ENCODE assay signal across 18 cellular contexts in the genomic region with DNA sequence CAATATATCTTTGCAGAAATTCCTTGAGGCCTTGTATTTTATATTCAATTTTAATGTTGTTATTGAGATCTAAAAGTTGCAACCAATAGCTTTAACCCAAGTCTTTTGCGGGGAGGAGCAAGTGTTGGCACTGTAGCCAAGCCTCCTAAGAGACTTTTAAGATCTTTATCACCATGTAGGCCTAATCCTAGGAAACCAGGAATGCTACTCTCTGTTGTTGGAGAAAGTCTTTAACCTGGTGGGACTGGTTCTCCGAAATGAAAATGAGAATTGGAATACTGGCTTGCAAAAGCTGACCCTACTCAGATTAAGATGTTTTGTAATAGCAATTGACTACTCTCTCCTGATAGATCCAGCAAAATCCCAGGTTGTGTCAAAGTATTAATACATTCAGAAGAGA. TPM values are rescaled to one million over a fixed set of nuclear protein-coding genes. Genes with fewer than 3 reads are reported as not detected.
DNase-seq lines count a peak whose midpoint lies in the region; ATAC-seq and TF ChIP-seq lines count a peak whose summit lies in the region.
"Had no signal": no experiment of that assay in that cellular context is flagged by ENCODE, and none has a peak within 500 bp of the region (broad histone marks: within the 10 kb centered on the region; RNA-seq: fewer than 3 reads in every experiment).

No MANE protein-coding gene starts in this region.

- H4K91ac ChIP-seq in IMR-90 (ENCODE audit: insufficient read depth, low read depth, low read length): no peak overlapping the region
- no peak overlapping the region for H4K91ac ChIP-seq in mesenchymal stem cell (ENCODE audit: low read length)

- dilution Hi-C loops in IMR-90 (cut with HindIII; ENCODE audit: low sequenced_read_pairs, unreplicated experiment): no loop called here

- H3K4ac ChIP-seq in IMR-90 (ENCODE audit: low read depth, low read length): peak overlapping the region; percentile 36; the same call in 1 of the 2 replicates
- H3K4ac ChIP-seq in mesenchymal stem cell (ENCODE audit: low read depth in 1 of 2, low read length in 2 of 2): no peak overlapping the region

- no peak overlapping the region for H2BK12ac ChIP-seq in mesenchymal stem cell (ENCODE audit: low read length in 2 of 2)

- H3K18ac ChIP-seq in IMR-90 (ENCODE audit: low read depth, low read length) (no peak overlapping the region; the same call in 1 of the 2 replicates), mesenchymal stem cell (ENCODE audit: low read depth in 1 of 2, low read length in 2 of 2) (no peak overlapping the region)

- TF ChIP-seq EP300 in SK-N-SH (IDR thresholded peaks at IDR 0.05; ENCODE audit: borderline replicate concordance in 1 of 2, low read depth in 1 of 2, low read length in 1 of 2): no peak

- H3K9ac ChIP-seq in SK-N-SH: no peak overlapping the region
- no peak overlapping the region for H3K9ac ChIP-seq in IMR-90 (ENCODE audit: low read depth, low read length)
- no peak overlapping the region for H3K9ac ChIP-seq in mesenchymal stem cell (ENCODE audit: low read length)
- H3K9ac ChIP-seq: BLaER1 had no signal

- POLR2A ChIA-PET in SK-N-SH (lab: Yijun Ruan, JAX) (no interaction called here), IMR-90 (lab: Charles Lee; ENCODE audit: unreplicated experiment) (no interaction called here)

- H2BK120ac ChIP-seq in IMR-90 (ENCODE audit: low read depth, low read length) (peak overlapping the region; percentile 61; the same call in 1 of the 2 replicates), mesenchymal stem cell (ENCODE audit: low read depth, low read length) (no peak overlapping the region)

- no peaks in the 10 kb centered on the region for H3K79me2 ChIP-seq in SK-N-SH (ENCODE audit: insufficient read depth)

- TF ChIP-seq RAD21 in SK-N-SH (IDR thresholded peaks at IDR 0.05; ENCODE audit: low read length) (no peak), IMR-90 (IDR thresholded peaks at IDR 0.05; ENCODE audit: low read length) (no peak)

- peak overlapping the region; percentile 90; the same call in 2 of the 3 replicates for H2BK15ac ChIP-seq in IMR-90 (ENCODE audit: low read depth, low read length)
- H2BK15ac ChIP-seq in mesenchymal stem cell (ENCODE audit: low read depth, poor library complexity, severe bottlenecking): no peak overlapping the region

- H3K36me3 ChIP-seq in SK-N-SH (replicated peaks in 1 of 2; ENCODE audit: control insufficient read depth in 1 of 2, insufficient read depth in 2 of 2, low read length in 1 of 2) (no peaks in the 10 kb centered on the region), IMR-90 (ENCODE audit: control insufficient read depth, insufficient read depth, low read length) (no peaks in the 10 kb centered on the region), mesenchymal stem cell (ENCODE audit: control insufficient read depth in 1 of 2, insufficient read depth in 2 of 2, low read depth in 1 of 2, low read length in 2 of 2) (no peaks in the 10 kb centered on the region), right lobe of liver (no peaks in the 10 kb centered on the region)
- H3K36me3 ChIP-seq: BLaER1 had no signal

- H3K4me1 ChIP-seq in SK-N-SH (ENCODE audit: control insufficient read depth in 1 of 2, insufficient read depth in 2 of 2, low read depth in 1 of 2, low read length in 1 of 2) (peaks cover 0 to 55% of the 10 kb centered on the region in 2 experiments; a peak in 2 of 4 replicates), IMR-90 (ENCODE audit: control insufficient read depth, insufficient read depth, low read length) (peaks cover 24% of the 10 kb centered on the region), mesenchymal stem cell (ENCODE audit: control insufficient read depth, insufficient read depth, low read depth, low read length) (peaks cover 9% of the 10 kb centered on the region), right lobe of liver (no peaks in the 10 kb centered on the region)
- H3K4me1 ChIP-seq: BLaER1 had no signal

- 0 out of 2 replicates have a peak overlapping the region, but pooled peaks have one; percentile 18 for H3K4me2 ChIP-seq in SK-N-SH
- no peak overlapping the region for H3K4me2 ChIP-seq in IMR-90 (ENCODE audit: low read depth, low read length)
- H3K4me2 ChIP-seq in mesenchymal stem cell (ENCODE audit: low read length, poor library complexity, severe bottlenecking): no peak overlapping the region
- H3K4me2 ChIP-seq: BLaER1 had no signal

- H3K27me3 ChIP-seq in SK-N-SH (ENCODE audit: insufficient read depth) (no peaks in the 10 kb centered on the region), IMR-90 (ENCODE audit: control insufficient read depth, insufficient read depth, low read length) (no peaks in the 10 kb centered on the region), mesenchymal stem cell (ENCODE audit: control insufficient read depth in 1 of 2, insufficient read depth in 1 of 2, low read length in 2 of 2) (no peaks in the 10 kb centered on the region), right lobe of liver (no peaks in the 10 kb centered on the region)
- H3K27me3 ChIP-seq: BLaER1 had no signal

- in situ Hi-C loops in IMR-90 (cut with MboI; ENCODE audit: low sequenced_read_pairs): no loop called here

- H3F3A ChIP-seq in SK-N-SH (replicated peaks; ENCODE audit: insufficient read depth): peaks cover 36% of the 10 kb centered on the region

- no peaks in the 10 kb centered on the region for H3K9me2 ChIP-seq in SK-N-SH

- CTCF ChIA-PET in SK-N-SH (lab: Yijun Ruan, JAX) (interaction anchor here (1.5 kb wide), 1 partner anchor 8 kb away, joined by 3 read pairs; no protein-coding TSS in a partner anchor), IMR-90 (lab: Yijun Ruan, JAX) (no interaction called here)

- H2AFZ ChIP-seq in SK-N-SH (ENCODE audit: low read depth) (no peak overlapping the region), IMR-90 (replicated peaks; ENCODE audit: low read length, poor library complexity) (no peak overlapping the region), mesenchymal stem cell (ENCODE audit: low read depth, low read length) (no peak overlapping the region)

- intact Hi-C loops in IMR-90 (cut with micrococcal nuclease) (loop anchor here (5.0 kb wide), 1 partner anchor 51 kb away; no protein-coding TSS in a partner anchor), right lobe of liver (cut with DNase I) (no loop called here)

- no peak for ATAC-seq in SK-N-SH treated with all-trans-retinoic acid at 6 μM for 48 hours
- ATAC-seq in IMR-90 (ENCODE audit: low read depth): no peak
- ATAC-seq in HG03135 (IDR thresholded peaks at IDR 0.05; ENCODE audit: unreplicated experiment): no peak
- no peak for ATAC-seq in right lobe of liver
- ATAC-seq: CD8-positive, alpha-beta T cell had no signal

- peaks cover 21% of the 10 kb centered on the region for H3K9me1 ChIP-seq in IMR-90 (ENCODE audit: insufficient read depth, low read length)

- H4K20me1 ChIP-seq in SK-N-SH (ENCODE audit: insufficient read depth) (no peaks in the 10 kb centered on the region), IMR-90 (ENCODE audit: insufficient read depth, low read length) (no peaks in the 10 kb centered on the region)
- H4K20me1 ChIP-seq: BLaER1 had no signal

- H2AK9ac ChIP-seq in IMR-90 (replicated peaks; ENCODE audit: low read depth, low read length, poor library complexity): no peak overlapping the region

- WGBS in SK-N-SH (ENCODE audit: low lambda C conversion rate): 68% methylated on average over 2 of the region's 2 CpGs
- WGBS in IMR-90 (ENCODE audit: extremely low coverage in 2 of 2, insufficient read length in 1 of 2), 2 experiments: no CpG with 5 or more reads among the region's 2 CpGs
- WGBS in mesenchymal stem cell: 94% methylated on average over 2 of the region's 2 CpGs
- 85% methylated on average over 2 of the region's 2 CpGs for WGBS in right lobe of liver (ENCODE audit: insufficient coverage, low coverage, low lambda C conversion rate, missing lambda C conversion rate)

- peaks cover 12 to 34% of the 10 kb centered on the region in 2 experiments for H3K79me1 ChIP-seq in IMR-90 (ENCODE audit: low read depth in 1 of 2, low read length in 2 of 2)
- peaks cover 1% of the 10 kb centered on the region for H3K79me1 ChIP-seq in mesenchymal stem cell (replicated peaks; ENCODE audit: low read length, poor library complexity, severe bottlenecking)

- H3K4me3 ChIP-seq in SK-N-SH (ENCODE audit: low read depth in 2 of 2, low read length in 1 of 2) (no peak overlapping the region), IMR-90 (ENCODE audit: insufficient read depth, low read depth, low read length) (no peak overlapping the region), mesenchymal stem cell (ENCODE audit: insufficient read depth in 1 of 2, low read depth in 1 of 2, low read length in 2 of 2) (no peak overlapping the region), right lobe of liver (no peak overlapping the region), foreskin fibroblast (ENCODE audit: low read depth in 1 of 2, low read length in 2 of 2) (no peak overlapping the region)
- H3K4me3 ChIP-seq: BLaER1 had no signal

- DNase-seq in SK-N-SH: no peak
- DNase-seq in EH (ENCODE audit: low read depth): peak; percentile 11
- no peak for DNase-seq in IMR-90
- no peak for DNase-seq in mesenchymal stem cell
- DNase-seq in right lobe of liver: no peak
- DNase-seq in foreskin fibroblast: no peak
- DNase-seq: CD4-positive, CD25-positive, alpha-beta regulatory T cell; CD8-positive, alpha-beta T cell; DMS53; DMS79 treated with DMSO at 0.1 percent for 48 hours; GOT3; H7; HCEC 1CT had no signal

- H3K27ac ChIP-seq in SK-N-SH (ENCODE audit: low read depth in 2 of 2, low read length in 1 of 2) (peak overlapping the region in 1 of 2 experiments; percentile 96; a peak in 2 of 4 replicates), IMR-90 (ENCODE audit: insufficient read depth, low read length) (no peak overlapping the region), mesenchymal stem cell (ENCODE audit: low read length, poor library complexity, severe bottlenecking) (no peak overlapping the region), right lobe of liver (no peak overlapping the region)
- H3K27ac ChIP-seq: 22Rv1, BLaER1, C4-2B had no signal

- TF ChIP-seq POLR2A in IMR-90 (IDR thresholded peaks at IDR 0.05; ENCODE audit: low read depth, low read length) (no peak), right lobe of liver (IDR thresholded peaks at IDR 0.05) (no peak)

- H4K5ac ChIP-seq in IMR-90 (ENCODE audit: low read depth, low read length): no peak overlapping the region

- no peak overlapping the region for H3K14ac ChIP-seq in IMR-90 (replicated peaks; ENCODE audit: low read depth, low read length)
- no peak overlapping the region for H3K14ac ChIP-seq in mesenchymal stem cell (ENCODE audit: low read length in 2 of 2)

- TF ChIP-seq CTCF in SK-N-SH (IDR thresholded peaks at IDR 0.05) (no peak), IMR-90 (conservative IDR thresholded peaks at IDR 0.05; ENCODE audit: low read depth, low read length) (no peak), right lobe of liver (IDR thresholded peaks at IDR 0.05) (no peak), foreskin fibroblast (IDR thresholded peaks at IDR 0.05; ENCODE audit: low read depth, low read length) (no peak)

- H4K8ac ChIP-seq in IMR-90 (ENCODE audit: low read depth in 2 of 2, low read length in 2 of 2): no peak overlapping the region
- no peak overlapping the region for H4K8ac ChIP-seq in mesenchymal stem cell (ENCODE audit: low read length)

- no peak overlapping the region for H3K56ac ChIP-seq in IMR-90 (ENCODE audit: extremely low read depth, insufficient read depth, low read length)

- peak overlapping the region; percentile 65; the same call in 1 of the 2 replicates for H2BK20ac ChIP-seq in IMR-90 (ENCODE audit: low read depth, low read length)

- no peak overlapping the region for H2BK5ac ChIP-seq in IMR-90 (ENCODE audit: low read depth, low read length, poor library complexity, severe bottlenecking)
- H2BK5ac ChIP-seq in mesenchymal stem cell (ENCODE audit: low read depth, low read length, poor library complexity, severe bottlenecking): no peak overlapping the region

- H2AK5ac ChIP-seq in IMR-90 (ENCODE audit: low read depth, low read length) (0 out of 2 replicates have a peak overlapping the region, but pooled peaks have one; percentile 26), mesenchymal stem cell (ENCODE audit: low read length, severe bottlenecking) (peak overlapping the region; percentile 13)

- H3K23ac ChIP-seq in IMR-90 (ENCODE audit: low read depth, low read length) (no peak overlapping the region), mesenchymal stem cell (ENCODE audit: low read length in 2 of 2) (no peak overlapping the region)

- BruUV-seq in IMR-90 (replicated peaks; lab: Mats Ljungman, UMichigan): no TSS peak

- H3K9me3 ChIP-seq in SK-N-SH: no peaks in the 10 kb centered on the region
- H3K9me3 ChIP-seq in IMR-90 (ENCODE audit: control insufficient read depth, insufficient read depth, low read length): no peaks in the 10 kb centered on the region
- no peaks in the 10 kb centered on the region for H3K9me3 ChIP-seq in mesenchymal stem cell (ENCODE audit: control insufficient read depth, low read length)
- no peaks in the 10 kb centered on the region for H3K9me3 ChIP-seq in right lobe of liver
- H3K9me3 ChIP-seq: BLaER1 had no signal

RNA-seq across cellular contexts. Expression of a gene that starts 25.8 kb away (rescaled TPM):
- polyA plus RNA-seq in SK-N-SH (2012; rRNA removed) (1.6 and 1.9 TPM in 2 replicates), IMR-90 (2012; rRNA removed) (0.91 and 0.95 TPM in 2 replicates)
- 1.7 and 1.9 TPM in 2 replicates for polyA plus RNA-seq in SK-N-SH (2012; cell fraction: cytosol; rRNA removed)
- 2.6 and 4.5 TPM in 2 replicates for polyA plus RNA-seq in SK-N-SH (2012; cell fraction: nucleus; rRNA removed)
- total RNA-seq in IMR-90 (2012; rRNA removed) (2.5 and 2.7 TPM in 2 replicates), right lobe of liver (under 1 TPM in 3 of 6 experiments, not detected in 3; 0.04 to 0.87 (median 0.04) TPM)
- 0.34 and 0.49 TPM in 2 replicates for polyA plus RNA-seq in IMR-90 (2012; cell fraction: cytosol; rRNA removed)
- polyA plus RNA-seq in IMR-90 (2012; cell fraction: nucleus; rRNA removed; ENCODE audit: low replicate concordance): 0.65 and 2.8 TPM in 2 replicates
- 1.6 TPM for polyA plus RNA-seq in mesenchymal stem cell (2013, experiment 1 of 2)
- 1.7 TPM for polyA plus RNA-seq in mesenchymal stem cell (2013, experiment 2 of 2)
- total RNA-seq: CD4-positive, CD25-positive, alpha-beta regulatory T cell; CD8-positive, alpha-beta T cell had no signal
- polyA plus RNA-seq: CD4-positive, CD25-positive, alpha-beta regulatory T cell had no signal

RNA-seq across cellular contexts. Expression of a gene that starts 60.0 kb away (rescaled TPM):
- 170 and 228 TPM in 2 replicates for polyA plus RNA-seq in SK-N-SH (2012; rRNA removed)
- 219 and 294 TPM in 2 replicates for polyA plus RNA-seq in SK-N-SH (2012; cell fraction: cytosol; rRNA removed)
- polyA plus RNA-seq in SK-N-SH (2012; cell fraction: nucleus; rRNA removed): 90.3 and 100 TPM in 2 replicates
- 147 and 308 TPM in 2 replicates for total RNA-seq in IMR-90 (2012; rRNA removed)
- 162 and 191 TPM in 2 replicates for polyA plus RNA-seq in IMR-90 (2012; rRNA removed)
- 116 and 250 TPM in 2 replicates for polyA plus RNA-seq in IMR-90 (2012; cell fraction: cytosol; rRNA removed)
- polyA plus RNA-seq in IMR-90 (2012; cell fraction: nucleus; rRNA removed; ENCODE audit: low replicate concordance): 31.4 and 62.4 TPM in 2 replicates
- 264 TPM for polyA plus RNA-seq in mesenchymal stem cell (2013, experiment 1 of 2)
- polyA plus RNA-seq in mesenchymal stem cell (2013, experiment 2 of 2): 277 TPM
- total RNA-seq in right lobe of liver: 10 to 100 TPM; 33.6 to 69.3 (median 47.5) TPM
